ENCODE assay signal across 8 cellular contexts in the genomic region with DNA sequence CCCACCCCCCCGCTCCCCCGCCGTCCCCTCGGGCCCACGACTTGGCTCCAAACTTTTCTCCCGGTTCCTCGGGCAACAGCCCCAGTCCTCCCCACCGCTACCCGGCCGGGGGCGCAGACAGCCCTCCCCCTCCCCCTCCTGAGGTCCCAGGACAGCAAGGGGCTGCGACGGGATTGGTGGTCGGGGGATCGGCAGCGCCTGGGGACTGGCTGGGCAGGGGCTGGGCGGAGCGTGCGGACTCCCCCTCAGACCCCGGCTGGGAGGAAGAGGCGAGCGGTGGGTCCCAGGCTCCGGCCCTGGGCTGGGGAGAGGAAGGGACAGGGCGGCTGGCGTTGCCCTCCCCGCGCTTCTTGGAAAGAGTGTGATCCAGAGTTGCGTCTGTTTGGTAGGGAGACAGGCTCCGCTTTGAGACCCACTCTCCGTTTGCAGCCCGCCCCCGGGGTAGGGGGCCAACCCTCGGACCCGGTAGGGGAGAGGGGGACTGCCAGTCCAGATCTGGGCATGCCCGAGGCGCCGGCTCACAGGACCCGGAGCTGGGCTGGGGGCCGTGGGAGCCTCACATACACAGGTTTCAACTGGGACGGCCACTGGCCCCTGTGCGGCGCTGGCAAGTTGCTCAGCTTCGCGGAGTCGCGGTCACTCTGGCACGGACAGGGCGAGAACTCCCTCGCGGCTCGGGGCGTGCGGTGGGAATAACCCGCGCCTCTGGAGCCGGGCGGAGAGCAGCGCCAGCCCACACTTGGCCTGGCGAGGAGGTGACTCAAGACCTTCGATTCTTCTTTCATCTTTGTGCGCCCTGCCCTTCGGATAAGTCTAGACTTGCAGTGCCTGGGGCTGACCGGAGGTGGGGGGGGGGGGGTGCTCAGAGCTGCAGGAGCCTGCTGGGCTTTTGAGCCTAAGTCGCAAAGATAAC. TPM values are rescaled to one million over a fixed set of nuclear protein-coding genes. Genes with fewer than 3 reads are reported as not detected.
A peak's percentile ranks its signal among the peaks of the same experiment; 100 is the strongest.
DNase-seq lines count a peak whose midpoint lies in the region; TF ChIP-seq lines count a peak whose summit lies in the region.

No MANE protein-coding gene starts in this region.

- H3K9me3 ChIP-seq in vagina, result no peaks in the 10 kb centered on the region

- H3K4me1 ChIP-seq in vagina, result peaks cover 81% of the 10 kb centered on the region

- peak; percentile 74 for DNase-seq in DMS53 (lab: John Stamatoyannopoulos, UW)
- no peak for DNase-seq in DMS53 treated with DMSO at 0.1 percent for 48 hours (lab: John Stamatoyannopoulos, UW; ENCODE audit: unreplicated experiment)
- DNase-seq in OCI-M2 (lab: John Stamatoyannopoulos, UW; ENCODE audit: unreplicated experiment), result peak; percentile 18
- DNase-seq in ecto neural progenitor cell (ENCODE audit: low spot score), result peak; percentile 94
- peak; percentile 73 for DNase-seq in lung microvascular endothelial cell (ENCODE audit: low read depth in 2 of 2)
- DNase-seq in vagina (ENCODE audit: extremely low spot score in 2 of 2), result no peak
- no peak for DNase-seq in effector CD4-positive, alpha-beta T cell
- no peak for DNase-seq in NCI-H446 treated with DMSO at 0.1 percent for 48 hours (lab: John Stamatoyannopoulos, UW)

- H3K4me3 ChIP-seq in vagina, result peak overlapping the region; percentile 84 to 94

- intact Hi-C loops in vagina (cut with DNase I), result no loop called here

- peak overlapping the region; percentile 96 for H3K27ac ChIP-seq in vagina

- TF ChIP-seq CTCF in vagina (IDR thresholded peaks at IDR 0.05), result no peak

- no peaks in the 10 kb centered on the region for H3K36me3 ChIP-seq in vagina

- peak in 1 of 2 donors; percentile 70 for TF ChIP-seq POLR2A in vagina (IDR thresholded peaks at IDR 0.05)

- H3K27me3 ChIP-seq in vagina, result no peaks in the 10 kb centered on the region

RNA-seq across cellular contexts. Expression of gene TSKU, which starts 1.0 kb away (rescaled TPM):
- total RNA-seq in lung microvascular endothelial cell (3.2 and 3.9 TPM in 2 replicates), vagina (144 TPM)

Comparison
In these comparisons a context has a peak if more than half of its experiments do, and no peak if none do; other contexts are left out.
1. DNase-seq: peak in DMS53 (single experiment), OCI-M2 (single experiment), ecto neural progenitor cell (single experiment) and lung microvascular endothelial cell (2 of 2); none in DMS53 treated with DMSO at 0.1 percent for 48 hours (single experiment), vagina (0 of 2), effector CD4-positive, alpha-beta T cell (single experiment) and NCI-H446 treated with DMSO at 0.1 percent for 48 hours (single experiment).
2. RNA of gene TSKU, which starts 1.0 kb away (total RNA-seq): 144 TPM in vagina (single experiment); 3.2 to 3.9 TPM in lung microvascular endothelial cell; every median in the first group is over 10 times any median in the second.